Comparison of ENCODE assay signal across 1 cellular context in genomic region chr12:11862794-11863193, GRCh38.
TF ChIP-seq lines count a peak whose summit lies in the region.

No MANE protein-coding gene starts in this region.

TF ChIP-seq in GM23338, 12 proteins besides CTCF, POLR2A, EP300 and RAD21 (continued from another document):
- TF ChIP-seq, protein P1, sequence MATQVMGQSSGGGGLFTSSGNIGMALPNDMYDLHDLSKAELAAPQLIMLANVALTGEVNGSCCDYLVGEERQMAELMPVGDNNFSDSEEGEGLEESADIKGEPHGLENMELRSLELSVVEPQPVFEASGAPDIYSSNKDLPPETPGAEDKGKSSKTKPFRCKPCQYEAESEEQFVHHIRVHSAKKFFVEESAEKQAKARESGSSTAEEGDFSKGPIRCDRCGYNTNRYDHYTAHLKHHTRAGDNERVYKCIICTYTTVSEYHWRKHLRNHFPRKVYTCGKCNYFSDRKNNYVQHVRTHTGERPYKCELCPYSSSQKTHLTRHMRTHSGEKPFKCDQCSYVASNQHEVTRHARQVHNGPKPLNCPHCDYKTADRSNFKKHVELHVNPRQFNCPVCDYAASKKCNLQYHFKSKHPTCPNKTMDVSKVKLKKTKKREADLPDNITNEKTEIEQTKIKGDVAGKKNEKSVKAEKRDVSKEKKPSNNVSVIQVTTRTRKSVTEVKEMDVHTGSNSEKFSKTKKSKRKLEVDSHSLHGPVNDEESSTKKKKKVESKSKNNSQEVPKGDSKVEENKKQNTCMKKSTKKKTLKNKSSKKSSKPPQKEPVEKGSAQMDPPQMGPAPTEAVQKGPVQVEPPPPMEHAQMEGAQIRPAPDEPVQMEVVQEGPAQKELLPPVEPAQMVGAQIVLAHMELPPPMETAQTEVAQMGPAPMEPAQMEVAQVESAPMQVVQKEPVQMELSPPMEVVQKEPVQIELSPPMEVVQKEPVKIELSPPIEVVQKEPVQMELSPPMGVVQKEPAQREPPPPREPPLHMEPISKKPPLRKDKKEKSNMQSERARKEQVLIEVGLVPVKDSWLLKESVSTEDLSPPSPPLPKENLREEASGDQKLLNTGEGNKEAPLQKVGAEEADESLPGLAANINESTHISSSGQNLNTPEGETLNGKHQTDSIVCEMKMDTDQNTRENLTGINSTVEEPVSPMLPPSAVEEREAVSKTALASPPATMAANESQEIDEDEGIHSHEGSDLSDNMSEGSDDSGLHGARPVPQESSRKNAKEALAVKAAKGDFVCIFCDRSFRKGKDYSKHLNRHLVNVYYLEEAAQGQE (IDR thresholded peaks at IDR 0.05; ENCODE audit: unreplicated experiment): no peak
- TF ChIP-seq CREB1 (CRISPR knock-in tag; IDR thresholded peaks at IDR 0.05; ENCODE audit: low read depth): no peak
